25 cellular contexts compared by ENCODE assay signal in the genomic region with DNA sequence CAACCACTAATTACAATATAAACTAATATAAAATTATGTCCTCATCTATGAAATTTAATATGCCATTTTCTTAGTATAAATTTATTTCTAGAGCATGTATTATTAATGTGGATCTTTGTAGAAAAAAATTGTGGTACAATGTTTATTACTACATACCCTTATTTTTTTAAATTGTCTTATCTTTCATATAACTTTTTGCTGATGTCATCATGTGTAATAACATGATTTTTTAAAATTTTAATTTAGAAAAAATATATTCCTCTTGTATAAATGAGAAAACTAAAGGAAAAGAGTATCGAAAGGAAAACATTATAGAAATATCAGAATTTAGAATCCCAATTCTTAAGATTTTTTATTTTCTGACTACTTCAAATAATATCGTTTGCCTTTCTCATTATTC. TPM values are rescaled to one million over a fixed set of nuclear protein-coding genes. Genes with fewer than 3 reads are reported as not detected.
DNase-seq lines count a peak whose midpoint lies in the region; ATAC-seq, FAIRE-seq and TF ChIP-seq lines count a peak whose summit lies in the region.
"Had no signal": no experiment of that assay in that cellular context is flagged by ENCODE, and none has a peak within 500 bp of the region (broad histone marks: within the 10 kb centered on the region; RNA-seq: fewer than 3 reads in every experiment).

No MANE protein-coding gene starts in this region.

- no peaks in the 10 kb centered on the region for H3K4me1 ChIP-seq in IMR-90 (ENCODE audit: control insufficient read depth, insufficient read depth, low read length)
- no peaks in the 10 kb centered on the region for H3K4me1 ChIP-seq in kidney (ENCODE audit: control insufficient read depth in 1 of 2, insufficient read depth in 1 of 2, low read depth in 1 of 2, low read length in 2 of 2)
- H3K4me1 ChIP-seq in sigmoid colon = peaks cover 0 to 3% (median 0%) of the 10 kb centered on the region in 4 donors
- H3K4me1 ChIP-seq in endodermal cell (ENCODE audit: control insufficient read depth, insufficient read depth, low read length) = no peaks in the 10 kb centered on the region
- peaks cover 0 to 7% (median 0%) of the 10 kb centered on the region in 3 donors for H3K4me1 ChIP-seq in esophagus squamous epithelium
- H3K4me1 ChIP-seq: BE2C; BLaER1 treated with 17β-estradiol and CSF1 and Interleukin-3, amounts not matched to agents 10 nM and 100 nM had no signal

- no peak overlapping the region for H3K4ac ChIP-seq in IMR-90 (ENCODE audit: low read depth, low read length)

- POLR2A ChIA-PET in IMR-90 (lab: Charles Lee; ENCODE audit: unreplicated experiment) = no interaction called here

- H3K18ac ChIP-seq in IMR-90 (ENCODE audit: low read depth, low read length) = no peak overlapping the region

- peaks cover under 1% of the 10 kb centered on the region for H3K4me1 Mint-ChIP-seq in endodermal cell
- H3K4me1 Mint-ChIP-seq: CD14-positive monocyte had no signal

- no peak overlapping the region for H2BK5ac ChIP-seq in IMR-90 (ENCODE audit: low read depth, low read length, poor library complexity, severe bottlenecking)

- H3K27me3 Mint-ChIP-seq in endodermal cell (ENCODE audit: insufficient read depth) = peaks cover 2% of the 10 kb centered on the region

- DNase-seq in IMR-90 (no peak), kidney (no peak), sigmoid colon (no peak), endodermal cell (no peak), left ventricle myocardium superior (no peak), esophagus squamous epithelium (lab: John Stamatoyannopoulos, UW) (no peak)
- DNase-seq: 8988T; AML-193; BE2C; CD4-positive, alpha-beta T cell; CD8-positive, alpha-beta memory T cell; DMS 273 treated with DMSO at 0.1 percent for 48 hours; DMS79; EL; GDM1; GM23248; H7; HCEC 1CT had no signal

- H3K9ac ChIP-seq in IMR-90 (ENCODE audit: low read depth, low read length) (no peak overlapping the region), kidney (ENCODE audit: low read length in 2 of 2) (no peak overlapping the region), endodermal cell (ENCODE audit: extremely low read depth, low read length, poor library complexity, severe bottlenecking) (no peak overlapping the region)
- H3K9ac ChIP-seq: BLaER1 treated with 17β-estradiol and CSF1 and Interleukin-3, amounts not matched to agents 10 nM and 100 nM; GM23248 had no signal

- H3K4me3 Mint-ChIP-seq in endodermal cell = no peak overlapping the region
- H3K4me3 Mint-ChIP-seq: CD14-positive monocyte; CD4-positive, alpha-beta T cell; CD8-positive, alpha-beta memory T cell had no signal

- no peak for TF ChIP-seq EP300 in sigmoid colon (IDR thresholded peaks at IDR 0.05)

- H4K20me1 ChIP-seq in IMR-90 (ENCODE audit: insufficient read depth, low read length) = no peaks in the 10 kb centered on the region
- H4K20me1 ChIP-seq: BLaER1 treated with 17β-estradiol and CSF1 and Interleukin-3, amounts not matched to agents 10 nM and 100 nM had no signal

- whole genome bisulfite sequencing in IMR-90 (ENCODE audit: extremely low coverage in 2 of 2, insufficient read length in 1 of 2), 2 experiments = no CpG with 5 or more reads among the region's 2 CpGs
- WGBS in sigmoid colon, 2 donors = 86 to 93% methylated on average over 2 of the region's 2 CpGs
- WGBS in endodermal cell (ENCODE audit: insufficient coverage in 1 of 2, insufficient read length in 1 of 2), 2 experiments = 87% methylated on average over 2 of the region's 2 CpGs; no CpG with 5 or more reads in 1 of the 2 experiments
- 80 to 95% methylated on average over 2 of the region's 2 CpGs for WGBS in esophagus squamous epithelium, 2 donors

- H3K4me2 ChIP-seq in IMR-90 (ENCODE audit: low read depth, low read length) = no peak overlapping the region
- H3K4me2 ChIP-seq: BLaER1 treated with 17β-estradiol and CSF1 and Interleukin-3, amounts not matched to agents 10 nM and 100 nM had no signal

- intact Hi-C loops in IMR-90 (cut with micrococcal nuclease) = no loop called here
- intact Hi-C loops in kidney (cut with DNase I) = no loop called here
- intact Hi-C loops in sigmoid colon (cut with DNase I) = no loop called here
- intact Hi-C loops in left ventricle myocardium superior (cut with micrococcal nuclease) = no loop called here
- intact Hi-C loops in esophagus squamous epithelium (cut with DNase I) = no loop called here

- FAIRE-seq in A204.1 (lab: Jason Lieb, UNC) (peak; percentile 83), endometrium (lab: Jason Lieb, UNC) (peak; percentile 18), kidney (lab: Jason Lieb, UNC) (peak; percentile 63)
- FAIRE-seq: D721Med, GM12878, H1 had no signal

- TF ChIP-seq RAD21 in IMR-90 (IDR thresholded peaks at IDR 0.05; ENCODE audit: low read length) = no peak

- no peaks in the 10 kb centered on the region for H3K9me1 ChIP-seq in IMR-90 (ENCODE audit: insufficient read depth, low read length)

- H3K27ac ChIP-seq in IMR-90 (ENCODE audit: insufficient read depth, low read length) (no peak overlapping the region), kidney (ENCODE audit: low read depth in 2 of 2, low read length in 2 of 2) (no peak overlapping the region), sigmoid colon (no peak overlapping the region), endodermal cell (ENCODE audit: low read depth, low read length) (no peak overlapping the region), esophagus squamous epithelium (no peak overlapping the region)
- H3K27ac ChIP-seq: BLaER1 treated with 17β-estradiol and CSF1 and Interleukin-3, amounts not matched to agents 10 nM and 100 nM; GM23248 had no signal

- H3K36me3 ChIP-seq in IMR-90 (ENCODE audit: control insufficient read depth, insufficient read depth, low read length) (no peaks in the 10 kb centered on the region), kidney (ENCODE audit: control insufficient read depth in 1 of 2, insufficient read depth in 2 of 2, low read length in 2 of 2) (no peaks in the 10 kb centered on the region), sigmoid colon (no peaks in the 10 kb centered on the region), endodermal cell (ENCODE audit: control insufficient read depth, insufficient read depth, low read length) (no peaks in the 10 kb centered on the region), esophagus squamous epithelium (no peaks in the 10 kb centered on the region)
- H3K36me3 ChIP-seq: BE2C; BLaER1 treated with 17β-estradiol and CSF1 and Interleukin-3, amounts not matched to agents 10 nM and 100 nM had no signal

- H3K9me3 Mint-ChIP-seq in endodermal cell = no peaks in the 10 kb centered on the region
- H3K9me3 Mint-ChIP-seq: CD4-positive, alpha-beta T cell had no signal

- no peaks in the 10 kb centered on the region for H3K36me3 Mint-ChIP-seq in endodermal cell (ENCODE audit: low read depth)
- H3K36me3 Mint-ChIP-seq: CD14-positive monocyte; CD8-positive, alpha-beta memory T cell had no signal

- H3K9me3 ChIP-seq in IMR-90 (ENCODE audit: control insufficient read depth, insufficient read depth, low read length) = no peaks in the 10 kb centered on the region
- peaks cover 0 to 7% of the 10 kb centered on the region in 2 donors for H3K9me3 ChIP-seq in kidney (ENCODE audit: control insufficient read depth in 1 of 2, low read length in 2 of 2)
- peaks cover 0 to 2% (median 0%) of the 10 kb centered on the region in 4 donors for H3K9me3 ChIP-seq in sigmoid colon
- no peaks in the 10 kb centered on the region for H3K9me3 ChIP-seq in endodermal cell (ENCODE audit: control insufficient read depth, low read length)
- no peaks in the 10 kb centered on the region for H3K9me3 ChIP-seq in esophagus squamous epithelium
- H3K9me3 ChIP-seq: BE2C; BLaER1 treated with 17β-estradiol and CSF1 and Interleukin-3, amounts not matched to agents 10 nM and 100 nM had no signal

- H4K5ac ChIP-seq in IMR-90 (ENCODE audit: low read depth, low read length) = no peak overlapping the region

- in situ Hi-C loops in IMR-90 (cut with MboI; ENCODE audit: low sequenced_read_pairs) = no loop called here

- CTCF ChIA-PET in IMR-90 (lab: Yijun Ruan, JAX) = no interaction called here

- H2AK5ac ChIP-seq in IMR-90 (ENCODE audit: low read depth, low read length) = no peak overlapping the region

- ATAC-seq in IMR-90 (ENCODE audit: low read depth) (no peak), left ventricle myocardium superior (no peak)
- ATAC-seq: GM12878 had no signal

- H2AK9ac ChIP-seq in IMR-90 (replicated peaks; ENCODE audit: low read depth, low read length, poor library complexity) = no peak overlapping the region

- H3K14ac ChIP-seq in IMR-90 (replicated peaks; ENCODE audit: low read depth, low read length) = no peak overlapping the region

- no peak overlapping the region for H4K91ac ChIP-seq in IMR-90 (ENCODE audit: insufficient read depth, low read depth, low read length)

- no peak overlapping the region for H3K56ac ChIP-seq in IMR-90 (ENCODE audit: extremely low read depth, insufficient read depth, low read length)

- H3K4me3 ChIP-seq in IMR-90 (ENCODE audit: insufficient read depth, low read depth, low read length) = no peak overlapping the region
- H3K4me3 ChIP-seq in kidney (ENCODE audit: low read length in 2 of 2) = no peak overlapping the region
- H3K4me3 ChIP-seq in sigmoid colon = no peak overlapping the region
- no peak overlapping the region for H3K4me3 ChIP-seq in endodermal cell (ENCODE audit: low read length)
- H3K4me3 ChIP-seq in esophagus squamous epithelium = no peak overlapping the region
- H3K4me3 ChIP-seq: BLaER1 treated with 17β-estradiol and CSF1 and Interleukin-3, amounts not matched to agents 10 nM and 100 nM; GM12878; GM23248 had no signal

- no peak overlapping the region for H3K23ac ChIP-seq in IMR-90 (ENCODE audit: low read depth, low read length)

- TF ChIP-seq POLR2A in IMR-90 (IDR thresholded peaks at IDR 0.05; ENCODE audit: low read depth, low read length) = no peak
- TF ChIP-seq POLR2A in sigmoid colon (IDR thresholded peaks at IDR 0.05) = no peak
- no peak for TF ChIP-seq POLR2A in esophagus squamous epithelium (IDR thresholded peaks at IDR 0.05)

- H2BK120ac ChIP-seq in IMR-90 (ENCODE audit: low read depth, low read length) = no peak overlapping the region

- no peak overlapping the region for H2BK20ac ChIP-seq in IMR-90 (ENCODE audit: low read depth, low read length)

- no peak overlapping the region for H2AFZ ChIP-seq in IMR-90 (replicated peaks; ENCODE audit: low read length, poor library complexity)
- H2AFZ ChIP-seq: GM23248 had no signal

- no peaks in the 10 kb centered on the region for H3K27me3 ChIP-seq in IMR-90 (ENCODE audit: control insufficient read depth, insufficient read depth, low read length)
- no peaks in the 10 kb centered on the region for H3K27me3 ChIP-seq in sigmoid colon
- no peaks in the 10 kb centered on the region for H3K27me3 ChIP-seq in endodermal cell (ENCODE audit: control insufficient read depth, insufficient read depth, low read length, poor library complexity, severe bottlenecking)
- H3K27me3 ChIP-seq in esophagus squamous epithelium = no peaks in the 10 kb centered on the region
- H3K27me3 ChIP-seq: BE2C; BLaER1 treated with 17β-estradiol and CSF1 and Interleukin-3, amounts not matched to agents 10 nM and 100 nM had no signal

- dilution Hi-C loops in IMR-90 (cut with HindIII; ENCODE audit: low sequenced_read_pairs, unreplicated experiment) = no loop called here

- H3K27ac Mint-ChIP-seq in endodermal cell = no peak overlapping the region
- H3K27ac Mint-ChIP-seq: CD14-positive monocyte; CD4-positive, alpha-beta T cell; CD8-positive, alpha-beta memory T cell had no signal

- H4K8ac ChIP-seq in IMR-90 (ENCODE audit: low read depth in 2 of 2, low read length in 2 of 2) = no peak overlapping the region

- TF ChIP-seq CTCF in IMR-90 (conservative IDR thresholded peaks at IDR 0.05; ENCODE audit: low read depth, low read length) = no peak
- no peak for TF ChIP-seq CTCF in kidney (IDR thresholded peaks at IDR 0.05; ENCODE audit: borderline replicate concordance, extremely low read depth, insufficient read depth)
- TF ChIP-seq CTCF in sigmoid colon (IDR thresholded peaks at IDR 0.05) = no peak
- TF ChIP-seq CTCF in endodermal cell (conservative IDR thresholded peaks at IDR 0.05) = no peak
- TF ChIP-seq CTCF in esophagus squamous epithelium (IDR thresholded peaks at IDR 0.05) = no peak

- no peaks in the 10 kb centered on the region for H3K79me1 ChIP-seq in IMR-90 (ENCODE audit: low read depth in 1 of 2, low read length in 2 of 2)

- no TSS peak for BruUV-seq in IMR-90 (replicated peaks; lab: Mats Ljungman, UMichigan)

- H2BK15ac ChIP-seq in IMR-90 (ENCODE audit: low read depth, low read length) = no peak overlapping the region

RNA-seq across cellular contexts. Expression of gene SCN2A, which starts 49.9 kb away (rescaled TPM):
- total RNA-seq in IMR-90 (2012; rRNA removed) = 0.54 and 0.56 TPM in 2 replicates
- 0.17 and 0.24 TPM in 2 replicates for polyA plus RNA-seq in IMR-90 (2012; rRNA removed)
- 0.07 and 0.17 TPM in 2 replicates for polyA plus RNA-seq in IMR-90 (2012; cell fraction: cytosol; rRNA removed)
- polyA plus RNA-seq in IMR-90 (2012; cell fraction: nucleus; rRNA removed; ENCODE audit: low replicate concordance) = 0.21 and 0.97 TPM in 2 replicates
- 9.9 TPM for total RNA-seq in kidney
- polyA plus RNA-seq in kidney (ENCODE audit: insufficient read depth, low read depth, low replicate concordance) = 2.7 TPM
- 1 to 10 TPM in 1 of 4 donors, under 1 TPM in 3; 0.33 to 1.1 (median 0.89) TPM for total RNA-seq in sigmoid colon
- under 1 TPM in 2 of 3 donors, not detected in 1; under 0.01 to 0.17 TPM for polyA plus RNA-seq in sigmoid colon
- total RNA-seq in endodermal cell = under 1 TPM; 0.15 to 0.20 TPM
- 0.18 TPM for polyA plus RNA-seq in endodermal cell (2013, experiment 1 of 2)
- polyA plus RNA-seq in endodermal cell (2013, experiment 2 of 2) = 0.12 TPM
- 0.30 TPM for total RNA-seq in left ventricle myocardium superior
- total RNA-seq in esophagus squamous epithelium = under 1 TPM in 1 of 4 donors, not detected in 3; 0.21 TPM
- total RNA-seq: CD4-positive, alpha-beta T cell; CD8-positive, alpha-beta memory T cell; GM12878 had no signal
- polyA plus RNA-seq: CD14-positive monocyte; CD8-positive, alpha-beta memory T cell had no signal
